ENCODE assay signal across 24 cellular contexts in genomic region chr5:137899493-137899892, GRCh38.
"Had no signal": no experiment of that assay in that cellular context is flagged by ENCODE, and none has a peak within 500 bp of the region (broad histone marks: within the 10 kb centered on the region; RNA-seq: fewer than 3 reads in every experiment).

No MANE protein-coding gene starts in this region.

- DNase-seq: hippocampal formation; immature natural killer cell; kidney; left colon; left lung; lower lobe of right lung; mammary epithelial cell; mesenchymal stem cell; naive thymus-derived CD8-positive, alpha-beta T cell; occipital lobe; stimulated activated CD4-positive, alpha-beta T cell treated with anti-CD3 and anti-CD28 coated beads, Interleukin-12 subunit alpha, Interleukin-12 subunit beta, amount 100 ng/mL, for 4 hours; stimulated activated CD4-positive, alpha-beta T cell treated with anti-CD3 and anti-CD28 coated beads, Interleukin-15, amount 100 ng/mL, for 24 hours; stimulated activated CD4-positive, alpha-beta T cell treated with anti-CD3 and anti-CD28 coated beads, Interleukin-2, amount 100 ng/mL, for 24 hours; stimulated activated CD4-positive, alpha-beta T cell treated with anti-CD3 and anti-CD28 coated beads, Interleukin-4, amount 100 ng/mL, for 1 hour; stimulated activated naive CD4-positive, alpha-beta T cell; tibial artery; trophoblast cell; upper lobe of right lung had no signal

- H3K4me3 ChIP-seq: left lung, lower lobe of right lung, right atrium auricular region, skin epidermis, suprapubic skin, thoracic aorta, tibial artery, upper lobe of right lung had no signal

- H3K27ac ChIP-seq: left lung, lower lobe of right lung, parathyroid adenoma, right atrium auricular region, skin epidermis, suprapubic skin, thoracic aorta, tibial artery, upper lobe of right lung had no signal

- H3K9me3 ChIP-seq: left lung, lower lobe of right lung, right atrium auricular region, suprapubic skin, thoracic aorta, tibial artery, upper lobe of right lung had no signal

- H3K27me3 ChIP-seq: left lung, right atrium auricular region, suprapubic skin, tibial artery, upper lobe of right lung had no signal

- H3K9ac ChIP-seq: parathyroid adenoma had no signal

- H3K79me2 ChIP-seq: parathyroid adenoma had no signal

- H3K36me3 ChIP-seq: left lung, lower lobe of right lung, right atrium auricular region, suprapubic skin, thoracic aorta, tibial artery, upper lobe of right lung had no signal

- ATAC-seq: left colon; left lung; lower lobe of right lung; naive thymus-derived CD8-positive, alpha-beta T cell; sciatic nerve; upper lobe of right lung had no signal

- H3K4me1 ChIP-seq: left lung, lower lobe of right lung, right atrium auricular region, suprapubic skin, tibial artery, upper lobe of right lung had no signal
